ENCODE assay signal across 12 cellular contexts in genomic region chr10:43667317-43667731, GRCh38. TPM values are rescaled to one million over a fixed set of nuclear protein-coding genes. Genes with fewer than 3 reads are reported as not detected.
A peak's percentile ranks its signal among the peaks of the same experiment; 100 is the strongest.
DNase-seq lines count a peak whose midpoint lies in the region; ATAC-seq and TF ChIP-seq lines count a peak whose summit lies in the region.
"Had no signal": no experiment of that assay in that cellular context is flagged by ENCODE, and none has a peak within 500 bp of the region (broad histone marks: within the 10 kb centered on the region; RNA-seq: fewer than 3 reads in every experiment).

No MANE protein-coding gene starts in this region.

- H2AFZ ChIP-seq in hepatocyte: peak overlapping the region; percentile 95

- H3K79me2 ChIP-seq in hepatocyte: no peaks in the 10 kb centered on the region

- H3K4me3 Mint-ChIP-seq in stimulated activated naive B cell treated with anti-CD40 and anti-IgM and Interleukin-4, amounts not matched to agents 10 μg/mL and 1 μg/mL and 100 μg/mL, for 72 hours: no peak overlapping the region

- H3K36me3 ChIP-seq in adipocyte (ENCODE audit: control insufficient read depth, insufficient read depth, low read length, severe bottlenecking) (no peaks in the 10 kb centered on the region), hepatocyte (replicated peaks; ENCODE audit: insufficient read depth, low read depth) (no peaks in the 10 kb centered on the region)

- no peaks in the 10 kb centered on the region for H3K9me2 ChIP-seq in hepatocyte (replicated peaks; ENCODE audit: insufficient read depth)

- H4K20me1 ChIP-seq in hepatocyte (ENCODE audit: insufficient read depth, poor library complexity, severe bottlenecking): no peaks in the 10 kb centered on the region

- peak overlapping the region; percentile 96 for H3K4me2 ChIP-seq in hepatocyte

- no peak overlapping the region for H3K27ac Mint-ChIP-seq in stimulated activated naive B cell treated with anti-CD40 and anti-IgM and Interleukin-4, amounts not matched to agents 10 μg/mL and 1 μg/mL and 100 μg/mL, for 72 hours

- peaks cover 7% of the 10 kb centered on the region in 2 donors for H3K9me3 Mint-ChIP-seq in stimulated activated naive B cell treated with anti-CD40 and anti-IgM and Interleukin-4, amounts not matched to agents 10 μg/mL and 1 μg/mL and 100 μg/mL, for 72 hours

- H3K9ac ChIP-seq in adipocyte (ENCODE audit: low read length): peak overlapping the region; percentile 37

- peaks cover 61 to 64% of the 10 kb centered on the region in 2 donors for H3K27me3 Mint-ChIP-seq in stimulated activated naive B cell treated with anti-CD40 and anti-IgM and Interleukin-4, amounts not matched to agents 10 μg/mL and 1 μg/mL and 100 μg/mL, for 72 hours

- WGBS in hepatocyte (ENCODE audit: low lambda C conversion rate, missing lambda C conversion rate): 21% methylated on average over 35 of the region's 35 CpGs

- TF ChIP-seq CTCF in hepatocyte (IDR thresholded peaks at IDR 0.05; ENCODE audit: poor library complexity): peak; percentile 54

- peaks cover 13% of the 10 kb centered on the region for H3K4me1 ChIP-seq in adipocyte (ENCODE audit: control insufficient read depth, insufficient read depth, low read length)
- no peaks in the 10 kb centered on the region for H3K4me1 ChIP-seq in hepatocyte (ENCODE audit: insufficient read depth)

- peak; percentile 57 to 66 for ATAC-seq in stimulated activated naive B cell treated with anti-CD40 and anti-IgM and Interleukin-4, amounts not matched to agents 10 μg/mL and 1 μg/mL and 100 μg/mL, for 72 hours (replicated peaks)
- no peak for ATAC-seq in GM18520 (IDR thresholded peaks at IDR 0.05; ENCODE audit: unreplicated experiment)

- H3K27me3 ChIP-seq in adipocyte (replicated peaks; ENCODE audit: control insufficient read depth, insufficient read depth, low read length): peaks cover 18% of the 10 kb centered on the region
- peaks cover 15% of the 10 kb centered on the region for H3K27me3 ChIP-seq in hepatocyte

- DNase-seq in DMS53 (lab: John Stamatoyannopoulos, UW): peak; percentile 33
- no peak for DNase-seq in DMS53 treated with DMSO at 0.1 percent for 48 hours (lab: John Stamatoyannopoulos, UW; ENCODE audit: unreplicated experiment)
- DNase-seq in adipocyte (ENCODE audit: low read depth): no peak
- DNase-seq in hepatocyte (ENCODE audit: low spot score): peak; percentile 70
- DNase-seq in stimulated activated naive B cell treated with anti-CD40 and anti-IgM and Interleukin-4, amounts not matched to agents 10 μg/mL and 1 μg/mL and 100 μg/mL, for 72 hours: no peak
- no peak for DNase-seq in glomerular visceral epithelial cell (ENCODE audit: extremely low spot score)
- DNase-seq in activated CD4-positive, alpha-beta T cell treated with anti-CD3 and anti-CD28 coated beads, Interleukin-2, amount 50 U/mL, for 4 hours: no peak
- DNase-seq: hippocampal formation; NCI-H187 treated with DMSO at 0.1 percent for 48 hours; stimulated activated CD4-positive, alpha-beta T cell treated with anti-CD3 and anti-CD28 coated beads, Interleukin-4, amount 100 ng/mL, for 24 hours had no signal

- peak overlapping the region; percentile 68 for H3K4me3 ChIP-seq in adipocyte (ENCODE audit: low read length)
- H3K4me3 ChIP-seq in hepatocyte: peak overlapping the region; percentile 20

- H3K36me3 Mint-ChIP-seq in stimulated activated naive B cell treated with anti-CD40 and anti-IgM and Interleukin-4, amounts not matched to agents 10 μg/mL and 1 μg/mL and 100 μg/mL, for 72 hours: peaks cover 0 to 3% of the 10 kb centered on the region in 2 donors

- peaks cover 7% of the 10 kb centered on the region in 2 donors for H3K4me1 Mint-ChIP-seq in stimulated activated naive B cell treated with anti-CD40 and anti-IgM and Interleukin-4, amounts not matched to agents 10 μg/mL and 1 μg/mL and 100 μg/mL, for 72 hours

- no peak overlapping the region for H3K27ac ChIP-seq in hepatocyte
- H3K27ac ChIP-seq: 22Rv1 had no signal

- H3K9me3 ChIP-seq in adipocyte (ENCODE audit: control insufficient read depth, low read length) (peaks cover 3% of the 10 kb centered on the region), hepatocyte (ENCODE audit: low read depth) (no peaks in the 10 kb centered on the region)

RNA-seq across cellular contexts. Expression of gene ZNF32, which starts 18.6 kb away (rescaled TPM):
- 48.5 and 57.9 TPM in 2 replicates for total RNA-seq in hepatocyte
- 37.9 and 42.6 TPM in 2 replicates for polyA plus RNA-seq in hepatocyte

Comparison
In these comparisons a context has a peak if more than half of its experiments do, and no peak if none do; other contexts are left out.
1. DNase-seq: peak in DMS53 (single experiment) and hepatocyte (single experiment); none in DMS53 treated with DMSO at 0.1 percent for 48 hours (single experiment), adipocyte (single experiment), stimulated activated naive B cell treated with anti-CD40 and anti-IgM and Interleukin-4, amounts not matched to agents 10 μg/mL and 1 μg/mL and 100 μg/mL, for 72 hours (single experiment), glomerular visceral epithelial cell (single experiment) and activated CD4-positive, alpha-beta T cell treated with anti-CD3 and anti-CD28 coated beads, Interleukin-2, amount 50 U/mL, for 4 hours (0 of 2).